In genomic region chr7:31058688-31059087, GRCh38 we compare ENCODE assay signal across 30 cellular contexts. TPM values are rescaled to one million over a fixed set of nuclear protein-coding genes. Genes with fewer than 3 reads are reported as not detected.
"Had no signal": no experiment of that assay in that cellular context is flagged by ENCODE, and none has a peak within 500 bp of the region (broad histone marks: within the 10 kb centered on the region; RNA-seq: fewer than 3 reads in every experiment).

No MANE protein-coding gene starts in this region.

- H3K27me3 ChIP-seq: ascending aorta had no signal

- H3K4me1 ChIP-seq: ascending aorta, breast epithelium had no signal

- H3K27ac ChIP-seq: ascending aorta, brain microvascular endothelial cell, breast epithelium, WERI-Rb-1 had no signal

- FAIRE-seq: colon had no signal

- H3K36me3 ChIP-seq: ascending aorta, brain microvascular endothelial cell, breast epithelium, WERI-Rb-1 had no signal

- ATAC-seq: activated CD4-positive, CD25-positive, alpha-beta regulatory T cell treated with anti-CD3 and anti-CD28 coated beads, Interleukin-2, amount 50 U/mL, for 24 hours; activated CD8-positive, alpha-beta memory T cell treated with anti-CD3 and anti-CD28 coated beads, Interleukin-2, amount 10 ng/mL, durations not matched to agents 7 days and 5 days; activated CD8-positive, alpha-beta T cell treated with anti-CD3 and anti-CD28 coated beads, Interleukin-2, amount 10 ng/mL, durations not matched to agents 7 days and 5 days had no signal

- H3K27ac Mint-ChIP-seq: activated CD4-positive, alpha-beta memory T cell treated with anti-CD3 and anti-CD28 coated beads, Interleukin-2, amount 10 ng/mL, durations not matched to agents 7 days and 5 days; activated CD4-positive, alpha-beta T cell treated with anti-CD3 and anti-CD28 coated beads for 36 hours; activated CD4-positive, alpha-beta T cell treated with anti-CD3 and anti-CD28 coated beads, Interleukin-2, amount 10 ng/mL, durations not matched to agents 7 days and 5 days; activated CD8-positive, alpha-beta memory T cell treated with anti-CD3 and anti-CD28 coated beads, Interleukin-2, amount 10 ng/mL, durations not matched to agents 7 days and 5 days; activated CD8-positive, alpha-beta T cell treated with anti-CD3 and anti-CD28 coated beads, Interleukin-2, amount 10 ng/mL, durations not matched to agents 7 days and 5 days; activated naive CD4-positive, alpha-beta T cell treated with anti-CD3 and anti-CD28 coated beads, Interleukin-2, amount 10 ng/mL, durations not matched to agents 7 days and 5 days; activated naive CD4-positive, alpha-beta T cell treated with anti-CD3 and anti-CD28 coated beads, Interleukin-2, amount 50 U/mL, for 24 hours; activated naive CD8-positive, alpha-beta T cell; activated naive CD8-positive, alpha-beta T cell treated with anti-CD3 and anti-CD28 coated beads, Interleukin-2, amount 10 ng/mL, durations not matched to agents 7 days and 5 days; activated naive CD8-positive, alpha-beta T cell treated with anti-CD3 and anti-CD28 coated beads, Interleukin-2, amount 50 U/mL, for 24 hours; activated T-cell treated with anti-CD3 and anti-CD28 coated beads, Interleukin-2, amount 50 U/mL, for 24 hours; activated T-helper 2 cell treated with anti-CD3 and anti-CD28 coated beads, Interferon-gamma antibody, Interleukin-2, Interleukin-4, amounts not matched to agents 10 μg/mL and 5 μg/mL and 100 μg/mL, durations not matched to agents 14 hours and 24 hours and 36 hours; WTC11 had no signal

- H3K4me3 Mint-ChIP-seq: activated CD4-positive, alpha-beta memory T cell treated with anti-CD3 and anti-CD28 coated beads, Interleukin-2, amount 10 ng/mL, durations not matched to agents 7 days and 5 days; activated CD4-positive, alpha-beta T cell treated with anti-CD3 and anti-CD28 coated beads for 36 hours; activated CD4-positive, alpha-beta T cell treated with anti-CD3 and anti-CD28 coated beads, Interleukin-2, amount 10 ng/mL, durations not matched to agents 7 days and 5 days; activated CD8-positive, alpha-beta memory T cell treated with anti-CD3 and anti-CD28 coated beads, Interleukin-2, amount 10 ng/mL, durations not matched to agents 7 days and 5 days; activated CD8-positive, alpha-beta T cell treated with anti-CD3 and anti-CD28 coated beads, Interleukin-2, amount 10 ng/mL, durations not matched to agents 7 days and 5 days; activated naive CD4-positive, alpha-beta T cell treated with anti-CD3 and anti-CD28 coated beads, Interleukin-2, amount 10 ng/mL, durations not matched to agents 7 days and 5 days; activated naive CD4-positive, alpha-beta T cell treated with anti-CD3 and anti-CD28 coated beads, Interleukin-2, amount 50 U/mL, for 24 hours; activated naive CD8-positive, alpha-beta T cell; activated naive CD8-positive, alpha-beta T cell treated with anti-CD3 and anti-CD28 coated beads, Interleukin-2, amount 10 ng/mL, durations not matched to agents 7 days and 5 days; activated naive CD8-positive, alpha-beta T cell treated with anti-CD3 and anti-CD28 coated beads, Interleukin-2, amount 50 U/mL, for 24 hours; activated T-cell treated with anti-CD3 and anti-CD28 coated beads, Interleukin-2, amount 50 U/mL, for 24 hours; WTC11 had no signal

- H3K4me3 ChIP-seq: ascending aorta, breast epithelium had no signal

- DNase-seq: activated CD4-positive, alpha-beta memory T cell treated with anti-CD3 and anti-CD28 coated beads, Interleukin-2, amount 10 ng/mL, durations not matched to agents 7 days and 5 days; activated CD4-positive, alpha-beta T cell treated with anti-CD3 and anti-CD28 coated beads for 1 hour; activated CD4-positive, alpha-beta T cell treated with anti-CD3 and anti-CD28 coated beads, Interleukin-2, amount 10 ng/mL, durations not matched to agents 7 days and 5 days; activated CD4-positive, alpha-beta T cell treated with anti-CD3 and anti-CD28 coated beads, Interleukin-2, amount 50 U/mL, for 48 hours; activated CD4-positive, CD25-positive, alpha-beta regulatory T cell; activated CD8-positive, alpha-beta memory T cell treated with anti-CD3 and anti-CD28 coated beads for 24 hours; activated CD8-positive, alpha-beta memory T cell treated with anti-CD3 and anti-CD28 coated beads, Interleukin-2, amount 10 ng/mL, durations not matched to agents 7 days and 5 days; activated CD8-positive, alpha-beta memory T cell treated with anti-CD3 and anti-CD28 coated beads, Interleukin-2, amount 50 U/mL, for 48 hours; activated CD8-positive, alpha-beta T cell treated with anti-CD3 and anti-CD28 coated beads, Interleukin-2, amount 10 ng/mL, durations not matched to agents 7 days and 5 days; activated effector memory CD4-positive, alpha-beta T cell treated with Interleukin-2 at 50 U/mL for 16 hours; activated gamma-delta T cell; activated naive CD4-positive, alpha-beta T cell treated with anti-CD3 and anti-CD28 coated beads, Interleukin-2, amount 10 ng/mL, durations not matched to agents 7 days and 5 days; activated naive CD4-positive, alpha-beta T cell treated with Interleukin-2 at 50 U/mL for 16 hours; activated naive CD8-positive, alpha-beta T cell treated with anti-CD3 and anti-CD28 coated beads, Interleukin-2, amount 10 ng/mL, durations not matched to agents 7 days and 5 days; activated naive CD8-positive, alpha-beta T cell treated with anti-CD3 and anti-CD28 coated beads, Interleukin-2, amount 50 U/mL, for 24 hours; activated T-cell treated with anti-CD3 and anti-CD28 coated beads, Interleukin-2, amount 50 U/mL, for 24 hours; central memory CD4-positive, alpha-beta T cell; T1000; WERI-Rb-1 had no signal

- H3K9me3 ChIP-seq: ascending aorta, breast epithelium had no signal

- H3K36me3 Mint-ChIP-seq: activated CD8-positive, alpha-beta memory T cell treated with anti-CD3 and anti-CD28 coated beads, Interleukin-2, amount 10 ng/mL, durations not matched to agents 7 days and 5 days; activated naive CD4-positive, alpha-beta T cell treated with anti-CD3 and anti-CD28 coated beads, Interleukin-2, amount 10 ng/mL, durations not matched to agents 7 days and 5 days; activated naive CD4-positive, alpha-beta T cell treated with anti-CD3 and anti-CD28 coated beads, Interleukin-2, amount 50 U/mL, for 24 hours; activated naive CD8-positive, alpha-beta T cell; activated naive CD8-positive, alpha-beta T cell treated with anti-CD3 and anti-CD28 coated beads, Interleukin-2, amount 10 ng/mL, durations not matched to agents 7 days and 5 days; WTC11 had no signal

- H3K4me1 Mint-ChIP-seq: activated CD4-positive, alpha-beta memory T cell treated with anti-CD3 and anti-CD28 coated beads, Interleukin-2, amount 10 ng/mL, durations not matched to agents 7 days and 5 days; activated CD4-positive, alpha-beta T cell treated with anti-CD3 and anti-CD28 coated beads for 36 hours; activated CD4-positive, alpha-beta T cell treated with anti-CD3 and anti-CD28 coated beads, Interleukin-2, amount 10 ng/mL, durations not matched to agents 7 days and 5 days; activated CD8-positive, alpha-beta memory T cell treated with anti-CD3 and anti-CD28 coated beads, Interleukin-2, amount 10 ng/mL, durations not matched to agents 7 days and 5 days; activated naive CD4-positive, alpha-beta T cell treated with anti-CD3 and anti-CD28 coated beads, Interleukin-2, amount 10 ng/mL, durations not matched to agents 7 days and 5 days; activated naive CD4-positive, alpha-beta T cell treated with anti-CD3 and anti-CD28 coated beads, Interleukin-2, amount 50 U/mL, for 24 hours; activated naive CD8-positive, alpha-beta T cell treated with anti-CD3 and anti-CD28 coated beads, Interleukin-2, amount 10 ng/mL, durations not matched to agents 7 days and 5 days; activated naive CD8-positive, alpha-beta T cell treated with anti-CD3 and anti-CD28 coated beads, Interleukin-2, amount 50 U/mL, for 24 hours had no signal

- H3K9me3 Mint-ChIP-seq: activated CD4-positive, alpha-beta memory T cell treated with anti-CD3 and anti-CD28 coated beads, Interleukin-2, amount 10 ng/mL, durations not matched to agents 7 days and 5 days; activated CD4-positive, alpha-beta T cell treated with anti-CD3 and anti-CD28 coated beads, Interleukin-2, amount 10 ng/mL, durations not matched to agents 7 days and 5 days; activated naive CD4-positive, alpha-beta T cell treated with anti-CD3 and anti-CD28 coated beads, Interleukin-2, amount 10 ng/mL, durations not matched to agents 7 days and 5 days; activated naive CD4-positive, alpha-beta T cell treated with anti-CD3 and anti-CD28 coated beads, Interleukin-2, amount 50 U/mL, for 24 hours; activated naive CD8-positive, alpha-beta T cell treated with anti-CD3 and anti-CD28 coated beads, Interleukin-2, amount 10 ng/mL, durations not matched to agents 7 days and 5 days; activated naive CD8-positive, alpha-beta T cell treated with anti-CD3 and anti-CD28 coated beads, Interleukin-2, amount 50 U/mL, for 24 hours; activated T-cell treated with anti-CD3 and anti-CD28 coated beads, Interleukin-2, amount 50 U/mL, for 24 hours; activated T-helper 2 cell treated with anti-CD3 and anti-CD28 coated beads, Interferon-gamma antibody, Interleukin-2, Interleukin-4, amounts not matched to agents 10 μg/mL and 5 μg/mL and 100 μg/mL, durations not matched to agents 14 hours and 24 hours and 36 hours; WTC11 had no signal

RNA-seq across cellular contexts. Expression of gene ADCYAP1R1, which starts 6.6 kb away (rescaled TPM):
- total RNA-seq: activated CD4-positive, alpha-beta memory T cell treated with anti-CD3 and anti-CD28 coated beads, Interleukin-2, amount 10 ng/mL, durations not matched to agents 7 days and 5 days; activated CD4-positive, alpha-beta T cell treated with anti-CD3 and anti-CD28 coated beads for 36 hours; activated CD4-positive, alpha-beta T cell treated with anti-CD3 and anti-CD28 coated beads, Interleukin-2, amount 10 ng/mL, durations not matched to agents 7 days and 5 days; activated CD8-positive, alpha-beta memory T cell treated with anti-CD3 and anti-CD28 coated beads, Interleukin-2, amount 10 ng/mL, durations not matched to agents 7 days and 5 days; activated CD8-positive, alpha-beta T cell treated with anti-CD3 and anti-CD28 coated beads, Interleukin-2, amount 10 ng/mL, durations not matched to agents 7 days and 5 days; activated naive CD8-positive, alpha-beta T cell treated with anti-CD3 and anti-CD28 coated beads, Interleukin-2, amount 10 ng/mL, durations not matched to agents 7 days and 5 days; activated T-helper 2 cell treated with anti-CD3 and anti-CD28 coated beads, Interferon-gamma antibody, Interleukin-2, Interleukin-4, amounts not matched to agents 10 μg/mL and 5 μg/mL and 100 μg/mL, durations not matched to agents 14 hours and 24 hours and 36 hours; T-helper 2 cell treated with Interferon-gamma antibody and Interleukin-4, amounts not matched to agents 100 ng/mL and 5 ng/mL, for 36 hours had no signal
